ENCODE assay signal across 8 cellular contexts in the genomic region with DNA sequence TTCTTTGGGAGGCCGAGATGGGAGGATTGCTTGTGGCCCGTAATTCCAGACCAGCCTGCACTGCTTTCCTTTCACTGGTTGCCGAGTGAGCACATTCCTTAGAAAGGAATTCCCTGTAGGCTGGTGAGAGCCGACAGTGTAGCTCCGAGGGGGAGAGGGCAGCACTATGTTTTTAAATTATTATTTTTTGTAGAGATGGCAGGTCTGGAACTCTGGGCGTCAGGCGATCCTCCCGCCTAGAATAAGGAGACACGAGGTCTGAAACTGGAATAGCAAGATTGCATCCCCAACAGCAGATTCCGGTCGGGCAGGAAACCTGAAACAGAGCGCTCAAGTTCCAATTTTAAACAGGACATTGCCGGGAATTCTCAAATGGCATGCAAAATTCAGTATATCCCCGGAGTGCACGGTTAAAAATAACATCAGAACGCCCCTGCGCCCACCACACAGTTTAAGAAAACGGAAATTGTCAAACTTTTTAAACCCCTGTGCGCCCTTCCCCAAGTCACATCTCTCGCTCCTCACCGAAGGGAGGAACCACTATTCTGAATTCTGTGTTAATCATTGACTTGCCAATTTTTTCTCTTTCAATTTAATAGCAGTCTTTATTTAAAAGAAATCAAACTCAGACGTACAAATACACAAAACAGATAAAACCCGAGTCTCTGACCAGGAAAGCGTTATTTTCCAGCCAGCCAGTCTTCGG. TPM values are rescaled to one million over a fixed set of nuclear protein-coding genes. Genes with fewer than 3 reads are reported as not detected.
DNase-seq lines count a peak whose midpoint lies in the region; ATAC-seq, FAIRE-seq and TF ChIP-seq lines count a peak whose summit lies in the region.

No MANE protein-coding gene starts in this region.

- H3K36me3 Mint-ChIP-seq in CD8-positive, alpha-beta memory T cell, result peaks cover 0 to 8% (median 0%) of the 10 kb centered on the region in 3 donors
- H3K36me3 Mint-ChIP-seq in activated CD4-positive, alpha-beta T cell treated with anti-CD3 and anti-CD28 coated beads, Interleukin-2, amount 10 ng/mL, durations not matched to agents 24 days and 14 days (ENCODE audit: low read depth), result no peaks in the 10 kb centered on the region
- H3K36me3 Mint-ChIP-seq in effector memory CD8-positive, alpha-beta T cell (ENCODE audit: insufficient read depth), result peaks cover 42% of the 10 kb centered on the region
- H3K36me3 Mint-ChIP-seq in mesothelial cell of epicardium, result no peaks in the 10 kb centered on the region
- peaks cover 0 to 5% of the 10 kb centered on the region in 2 donors for H3K36me3 Mint-ChIP-seq in stimulated activated naive B cell treated with anti-CD40 and anti-IgM and Interleukin-4, amounts not matched to agents 10 μg/mL and 1 μg/mL and 100 μg/mL, for 72 hours

- peak overlapping the region; percentile 95 to 99 (median 98) for H3K4me3 Mint-ChIP-seq in CD8-positive, alpha-beta memory T cell
- peak overlapping the region; percentile 92 for H3K4me3 Mint-ChIP-seq in activated CD4-positive, alpha-beta T cell treated with anti-CD3 and anti-CD28 coated beads, Interleukin-2, amount 10 ng/mL, durations not matched to agents 24 days and 14 days
- H3K4me3 Mint-ChIP-seq in effector memory CD8-positive, alpha-beta T cell, result peak overlapping the region; percentile 94 to 98
- peak overlapping the region; percentile 79 for H3K4me3 Mint-ChIP-seq in mesothelial cell of epicardium
- peak overlapping the region; percentile 92 to 94 for H3K4me3 Mint-ChIP-seq in stimulated activated naive B cell treated with anti-CD40 and anti-IgM and Interleukin-4, amounts not matched to agents 10 μg/mL and 1 μg/mL and 100 μg/mL, for 72 hours

- peak overlapping the region; percentile 99 to 100 (median 99) for H3K27ac Mint-ChIP-seq in CD8-positive, alpha-beta memory T cell
- H3K27ac Mint-ChIP-seq in activated CD4-positive, alpha-beta T cell treated with anti-CD3 and anti-CD28 coated beads, Interleukin-2, amount 10 ng/mL, durations not matched to agents 24 days and 14 days, result peak overlapping the region; percentile 93
- peak overlapping the region; percentile 100 for H3K27ac Mint-ChIP-seq in effector memory CD8-positive, alpha-beta T cell
- H3K27ac Mint-ChIP-seq in mesothelial cell of epicardium, result peak overlapping the region; percentile 99
- H3K27ac Mint-ChIP-seq in stimulated activated naive B cell treated with anti-CD40 and anti-IgM and Interleukin-4, amounts not matched to agents 10 μg/mL and 1 μg/mL and 100 μg/mL, for 72 hours, result peak overlapping the region; percentile 100

- peak overlapping the region; percentile 99 for H3K27ac ChIP-seq in CD8-positive, alpha-beta memory T cell (ENCODE audit: low read depth, low read length)

- TF ChIP-seq POLR2A in H54 (IDR thresholded peaks at IDR 0.05; ENCODE audit: low read depth, low read length), result 0 out of 2 replicates have a peak, but pooled peaks have one; percentile 1

- H3K36me3 ChIP-seq in CD8-positive, alpha-beta memory T cell (ENCODE audit: insufficient read depth, low read length), result no peaks in the 10 kb centered on the region

- DNase-seq in CD8-positive, alpha-beta memory T cell, result peak in 2 of 5 donors; percentile 59 to 66
- no peak for DNase-seq in H54 (ENCODE audit: insufficient read length, low spot score)
- peak; percentile 43 for DNase-seq in NCI-H1694 treated with DMSO at 0.1 percent for 48 hours (lab: John Stamatoyannopoulos, UW)
- DNase-seq in activated CD4-positive, alpha-beta T cell treated with anti-CD3 and anti-CD28 coated beads, Interleukin-2, amount 10 ng/mL, durations not matched to agents 24 days and 14 days, result no peak
- peak in 1 of 3 experiments; percentile 71 for DNase-seq in effector memory CD8-positive, alpha-beta T cell
- DNase-seq in mesothelial cell of epicardium (ENCODE audit: low spot score in 2 of 2, unreplicated experiment in 2 of 2), result peak in 1 of 2 experiments; percentile 66
- peak; percentile 65 for DNase-seq in stimulated activated naive B cell treated with anti-CD40 and anti-IgM and Interleukin-4, amounts not matched to agents 10 μg/mL and 1 μg/mL and 100 μg/mL, for 72 hours

- H3K4me1 Mint-ChIP-seq in CD8-positive, alpha-beta memory T cell, result peaks cover 25 to 43% (median 34%) of the 10 kb centered on the region in 3 donors
- H3K4me1 Mint-ChIP-seq in activated CD4-positive, alpha-beta T cell treated with anti-CD3 and anti-CD28 coated beads, Interleukin-2, amount 10 ng/mL, durations not matched to agents 24 days and 14 days, result peaks cover 23% of the 10 kb centered on the region
- peaks cover 20 to 33% of the 10 kb centered on the region in 2 donors for H3K4me1 Mint-ChIP-seq in effector memory CD8-positive, alpha-beta T cell (ENCODE audit: low read depth in 2 of 2)
- H3K4me1 Mint-ChIP-seq in mesothelial cell of epicardium, result peaks cover 15% of the 10 kb centered on the region
- H3K4me1 Mint-ChIP-seq in stimulated activated naive B cell treated with anti-CD40 and anti-IgM and Interleukin-4, amounts not matched to agents 10 μg/mL and 1 μg/mL and 100 μg/mL, for 72 hours, result peaks cover 7 to 21% of the 10 kb centered on the region in 2 donors

- CTCF ChIA-PET in CD8-positive, alpha-beta memory T cell (lab: Charles Lee), result interaction anchor here (1.5 kb wide), 1 partner anchor 9 kb away, joined by 4 read pairs; no protein-coding TSS in a partner anchor

- H3K27me3 ChIP-seq in CD8-positive, alpha-beta memory T cell (ENCODE audit: insufficient read depth, low read length, poor library complexity, severe bottlenecking), result no peaks in the 10 kb centered on the region

- intact Hi-C loops in activated CD4-positive, alpha-beta T cell treated with anti-CD3 and anti-CD28 coated beads, Interleukin-2, amount 10 ng/mL, durations not matched to agents 24 days and 14 days (cut with micrococcal nuclease), result loop anchor here (1.0 to 5.0 kb wide), 3 partner anchors 8 to 272 kb away; partner anchors contain the start of genes CLPX and RNU5A-1

- peak; percentile 2 for ATAC-seq in effector memory CD8-positive, alpha-beta T cell (replicated peaks)
- ATAC-seq in stimulated activated naive B cell treated with anti-CD40 and anti-IgM and Interleukin-4, amounts not matched to agents 10 μg/mL and 1 μg/mL and 100 μg/mL, for 72 hours (replicated peaks), result peak; percentile 0 to 1
- no peak for ATAC-seq in GM19023 (IDR thresholded peaks at IDR 0.05; ENCODE audit: unreplicated experiment)

- FAIRE-seq in H54 (lab: Jason Lieb, UNC), result no peak

- H3K9me3 ChIP-seq in CD8-positive, alpha-beta memory T cell (ENCODE audit: low read length), result no peaks in the 10 kb centered on the region

- peaks cover 23% of the 10 kb centered on the region for H3K4me1 ChIP-seq in CD8-positive, alpha-beta memory T cell (ENCODE audit: insufficient read depth, low read length)

- peak; percentile 90 for TF ChIP-seq CTCF in mesothelial cell of epicardium (IDR thresholded peaks at IDR 0.05; ENCODE audit: unreplicated experiment)

- POLR2A ChIA-PET in CD8-positive, alpha-beta memory T cell (lab: Charles Lee), result interaction anchor here (0.6 to 1.8 kb wide), 8 partner anchors 9 to 669 kb away, joined by 3 to 24 read pairs (median 4); partner anchors contain the start of genes CLPX, PARP16 and RAB11A

- H3K9me3 Mint-ChIP-seq in CD8-positive, alpha-beta memory T cell, result peaks cover 0 to 2% (median 0%) of the 10 kb centered on the region in 5 donors
- no peaks in the 10 kb centered on the region for H3K9me3 Mint-ChIP-seq in activated CD4-positive, alpha-beta T cell treated with anti-CD3 and anti-CD28 coated beads, Interleukin-2, amount 10 ng/mL, durations not matched to agents 24 days and 14 days
- no peaks in the 10 kb centered on the region for H3K9me3 Mint-ChIP-seq in effector memory CD8-positive, alpha-beta T cell
- no peaks in the 10 kb centered on the region for H3K9me3 Mint-ChIP-seq in mesothelial cell of epicardium
- no peaks in the 10 kb centered on the region for H3K9me3 Mint-ChIP-seq in stimulated activated naive B cell treated with anti-CD40 and anti-IgM and Interleukin-4, amounts not matched to agents 10 μg/mL and 1 μg/mL and 100 μg/mL, for 72 hours

- peaks cover 0 to 5% of the 10 kb centered on the region in 2 donors for H3K27me3 Mint-ChIP-seq in CD8-positive, alpha-beta memory T cell
- peaks cover 4% of the 10 kb centered on the region for H3K27me3 Mint-ChIP-seq in activated CD4-positive, alpha-beta T cell treated with anti-CD3 and anti-CD28 coated beads, Interleukin-2, amount 10 ng/mL, durations not matched to agents 24 days and 14 days
- no peaks in the 10 kb centered on the region for H3K27me3 Mint-ChIP-seq in effector memory CD8-positive, alpha-beta T cell
- no peaks in the 10 kb centered on the region for H3K27me3 Mint-ChIP-seq in mesothelial cell of epicardium (ENCODE audit: low read depth)
- H3K27me3 Mint-ChIP-seq in stimulated activated naive B cell treated with anti-CD40 and anti-IgM and Interleukin-4, amounts not matched to agents 10 μg/mL and 1 μg/mL and 100 μg/mL, for 72 hours, result no peaks in the 10 kb centered on the region

- peak overlapping the region; percentile 77 for H3K4me3 ChIP-seq in CD8-positive, alpha-beta memory T cell (ENCODE audit: low read length)

RNA-seq across cellular contexts. Expression of gene RNU5B-1, which starts 0.6 kb away (rescaled TPM):
- total RNA-seq in CD8-positive, alpha-beta memory T cell, result not detected
- polyA plus RNA-seq in CD8-positive, alpha-beta memory T cell, result not detected
- not detected in 2 replicates for total RNA-seq in activated CD4-positive, alpha-beta T cell treated with anti-CD3 and anti-CD28 coated beads, Interleukin-2, amount 10 ng/mL, durations not matched to agents 24 days and 14 days
- 16.2 to 27.9 TPM (median 19.7 TPM) in 3 replicates for total RNA-seq in mesothelial cell of epicardium

RNA-seq across cellular contexts. Expression of gene RNU5A-1, which starts 8.0 kb away (rescaled TPM):
- total RNA-seq in CD8-positive, alpha-beta memory T cell, result not detected
- not detected for polyA plus RNA-seq in CD8-positive, alpha-beta memory T cell
- total RNA-seq in activated CD4-positive, alpha-beta T cell treated with anti-CD3 and anti-CD28 coated beads, Interleukin-2, amount 10 ng/mL, durations not matched to agents 24 days and 14 days, result not detected in 2 replicates
- not detected in 3 replicates for total RNA-seq in mesothelial cell of epicardium

RNA-seq across cellular contexts. Expression of gene PARP16, which starts 17.2 kb away (rescaled TPM):
- total RNA-seq in CD8-positive, alpha-beta memory T cell, result 10 to 100 TPM; 14.1 to 14.7 TPM
- 30.9 TPM for polyA plus RNA-seq in CD8-positive, alpha-beta memory T cell
- 11.7 TPM in 2 replicates for total RNA-seq in activated CD4-positive, alpha-beta T cell treated with anti-CD3 and anti-CD28 coated beads, Interleukin-2, amount 10 ng/mL, durations not matched to agents 24 days and 14 days
- 17.7 to 21.0 TPM (median 18.6 TPM) in 3 replicates for total RNA-seq in mesothelial cell of epicardium

Comparison
In these comparisons a context has a peak if more than half of its experiments do, and no peak if none do; other contexts are left out.
1. DNase-seq: peak in NCI-H1694 treated with DMSO at 0.1 percent for 48 hours (single experiment) and stimulated activated naive B cell treated with anti-CD40 and anti-IgM and Interleukin-4, amounts not matched to agents 10 μg/mL and 1 μg/mL and 100 μg/mL, for 72 hours (single experiment); none in H54 (single experiment) and activated CD4-positive, alpha-beta T cell treated with anti-CD3 and anti-CD28 coated beads, Interleukin-2, amount 10 ng/mL, durations not matched to agents 24 days and 14 days (single experiment).
2. Peak in every context shown above with its lines, with median percentiles within 50 percentile points of each other: H3K27ac Mint-ChIP-seq and H3K4me3 Mint-ChIP-seq.